ENCODE assay signal across 8 cellular contexts in genomic region chr10:44879531-44879899, GRCh38. TPM values are rescaled to one million over a fixed set of nuclear protein-coding genes. Genes with fewer than 3 reads are reported as not detected.
A peak's percentile ranks its signal among the peaks of the same experiment; 100 is the strongest.
DNase-seq lines count a peak whose midpoint lies in the region; ATAC-seq, FAIRE-seq and TF ChIP-seq lines count a peak whose summit lies in the region.

No MANE protein-coding gene starts in this region.

- intact Hi-C loops in breast epithelium (cut with DNase I; ENCODE audit: low total_unique reads) (no loop called here), MCF 10A (cut with micrococcal nuclease) (no loop called here), endothelial cell of umbilical vein (cut with micrococcal nuclease) (loop anchor here (5.0 to 10.0 kb wide), 2 partner anchors 98 to 995 kb away; partner anchors contain the start of gene DEPP1), natural killer cell (cut with micrococcal nuclease) (no loop called here), vagina (cut with DNase I) (no loop called here)

- POLR2A ChIA-PET in MCF 10A (lab: Yijun Ruan, JAX) = no interaction called here
- POLR2A ChIA-PET in endothelial cell of umbilical vein (lab: Charles Lee) = no interaction called here

- H3K4me1 Mint-ChIP-seq in MCF 10A (ENCODE audit: insufficient read depth, unreplicated experiment) (no peaks in the 10 kb centered on the region), natural killer cell (peaks cover 21 to 34% of the 10 kb centered on the region in 2 donors)

- BruUV-seq in MCF 10A (replicated peaks; lab: Mats Ljungman, UMichigan) (no TSS peak), endothelial cell of umbilical vein (replicated peaks; lab: Mats Ljungman, UMichigan) (no TSS peak)

- CTCF ChIA-PET in MCF 10A (lab: Yijun Ruan, JAX) = no interaction called here
- CTCF ChIA-PET in endothelial cell of umbilical vein (lab: Charles Lee) = no interaction called here

- no peak overlapping the region for H3K9ac ChIP-seq in endothelial cell of umbilical vein (replicated peaks; ENCODE audit: extremely low read depth, insufficient read depth, low read length)

- peaks cover 32% of the 10 kb centered on the region for H3K27me3 Mint-ChIP-seq in MCF 10A (ENCODE audit: insufficient read depth, unreplicated experiment)
- H3K27me3 Mint-ChIP-seq in natural killer cell (ENCODE audit: low read depth in 2 of 2) = peaks cover 19 to 31% of the 10 kb centered on the region in 2 donors

- dilution Hi-C loops in endothelial cell of umbilical vein (cut with MboI; ENCODE audit: extremely low pct_ligation_motif_present, low sequenced_read_pairs) = no loop called here

- ATAC-seq in natural killer cell (no peak), HG02623 (IDR thresholded peaks at IDR 0.05; ENCODE audit: unreplicated experiment) (no peak)

- DNase-seq in breast epithelium (ENCODE audit: low spot score in 2 of 2) = no peak
- DNase-seq in MCF 10A (ENCODE audit: unreplicated experiment) = no peak
- DNase-seq in endothelial cell of umbilical vein (ENCODE audit: low read depth, low spot score) = no peak
- no peak for DNase-seq in natural killer cell
- no peak for DNase-seq in vagina (ENCODE audit: extremely low spot score in 2 of 2)
- DNase-seq in NCI-H510A treated with DMSO at 0.1 percent for 48 hours (lab: John Stamatoyannopoulos, UW) = no peak
- DNase-seq in NAMALWA (ENCODE audit: low spot score) = no peak

- peak overlapping the region; percentile 83 for H3K4me2 ChIP-seq in endothelial cell of umbilical vein (ENCODE audit: insufficient read depth, low read length)

- no peak for FAIRE-seq in endothelial cell of umbilical vein (lab: Jason Lieb, UNC)

- H3K27ac ChIP-seq in breast epithelium (peak overlapping the region; percentile 76 to 85), endothelial cell of umbilical vein (ENCODE audit: insufficient read depth, low read depth, low read length) (no peak overlapping the region), vagina (peak overlapping the region; percentile 81)

- H3K9me3 Mint-ChIP-seq in MCF 10A (ENCODE audit: unreplicated experiment) (no peaks in the 10 kb centered on the region), natural killer cell (no peaks in the 10 kb centered on the region)

- no peaks in the 10 kb centered on the region for H4K20me1 ChIP-seq in endothelial cell of umbilical vein (replicated peaks; ENCODE audit: control insufficient read depth, extremely low read depth, insufficient read depth, low read length)

- H3K9me3 ChIP-seq in breast epithelium (no peaks in the 10 kb centered on the region), endothelial cell of umbilical vein (replicated peaks; ENCODE audit: control insufficient read depth, insufficient read depth, low read length) (no peaks in the 10 kb centered on the region), vagina (no peaks in the 10 kb centered on the region)

- H3K4me3 ChIP-seq in breast epithelium (peak overlapping the region; percentile 39 to 60 (median 44)), endothelial cell of umbilical vein (replicated peaks in 1 of 3; ENCODE audit: insufficient read depth in 1 of 3, low read depth in 1 of 3, low read length in 3 of 3) (no peak overlapping the region), vagina (peak overlapping the region; percentile 49 to 53)

- H3K4me1 ChIP-seq in breast epithelium (no peaks in the 10 kb centered on the region), endothelial cell of umbilical vein (ENCODE audit: control insufficient read depth, extremely low read depth, insufficient read depth, low read length) (peaks cover 7% of the 10 kb centered on the region), vagina (peaks cover 17% of the 10 kb centered on the region)

- TF ChIP-seq CTCF in breast epithelium (IDR thresholded peaks at IDR 0.05) (no peak), MCF 10A (IDR thresholded peaks at IDR 0.05; ENCODE audit: unreplicated experiment) (no peak), endothelial cell of umbilical vein (IDR thresholded peaks at IDR 0.05; ENCODE audit: extremely low read depth in 1 of 2, insufficient read depth in 1 of 2, low read depth in 1 of 2, low read length in 2 of 2) (no peak), natural killer cell (IDR thresholded peaks at IDR 0.05) (no peak), vagina (IDR thresholded peaks at IDR 0.05) (no peak)

- no peak overlapping the region for H2AFZ ChIP-seq in endothelial cell of umbilical vein (ENCODE audit: low read depth, low read length)

- H3K27ac Mint-ChIP-seq in MCF 10A (ENCODE audit: low read depth, unreplicated experiment) (no peak overlapping the region), natural killer cell (peak overlapping the region in 1 of 2 donors; percentile 82)

- H3K9me1 ChIP-seq in endothelial cell of umbilical vein (replicated peaks; ENCODE audit: control insufficient read depth, extremely low read depth, insufficient read depth, low read length) = no peaks in the 10 kb centered on the region

- H3K27me3 ChIP-seq in breast epithelium (no peaks in the 10 kb centered on the region), endothelial cell of umbilical vein (ENCODE audit: control insufficient read depth in 2 of 2, insufficient read depth in 2 of 2, low read length in 2 of 2) (peaks cover 2 to 3% of the 10 kb centered on the region in 2 experiments), vagina (no peaks in the 10 kb centered on the region)

- H3K79me2 ChIP-seq in endothelial cell of umbilical vein (ENCODE audit: control insufficient read depth, insufficient read depth, low read length) = no peaks in the 10 kb centered on the region

- H3K4me3 Mint-ChIP-seq in MCF 10A (ENCODE audit: unreplicated experiment) (no peak overlapping the region), natural killer cell (peak overlapping the region; percentile 93)

- H3K36me3 Mint-ChIP-seq in MCF 10A (ENCODE audit: insufficient read depth, unreplicated experiment) (no peaks in the 10 kb centered on the region), natural killer cell (no peaks in the 10 kb centered on the region)

- no peak for TF ChIP-seq POLR2A in breast epithelium (IDR thresholded peaks at IDR 0.05)
- TF ChIP-seq POLR2A in endothelial cell of umbilical vein (IDR thresholded peaks at IDR 0.05; ENCODE audit: low read depth, low read length) = no peak
- no peak for TF ChIP-seq POLR2A in vagina (IDR thresholded peaks at IDR 0.05)

- H3K36me3 ChIP-seq in breast epithelium (no peaks in the 10 kb centered on the region), endothelial cell of umbilical vein (ENCODE audit: control insufficient read depth in 2 of 2, extremely low read depth in 1 of 2, insufficient read depth in 2 of 2, low read length in 2 of 2) (no peaks in the 10 kb centered on the region), vagina (no peaks in the 10 kb centered on the region)

TF ChIP-seq in endothelial cell of umbilical vein, 7 proteins besides CTCF, POLR2A, EP300 and RAD21:
- no peak for TF ChIP-seq MYC (IDR thresholded peaks at IDR 0.05; ENCODE audit: low read depth, low read length)

RNA-seq across cellular contexts. Expression of gene TMEM72, which starts 31.6 kb away (rescaled TPM):
- not detected for total RNA-seq in breast epithelium
- not detected in 2 replicates for total RNA-seq in MCF 10A (2022)
- not detected in 2 replicates for total RNA-seq in endothelial cell of umbilical vein
- polyA plus RNA-seq in endothelial cell of umbilical vein = not detected in 2 replicates
- not detected in 2 replicates for polyA plus RNA-seq in endothelial cell of umbilical vein (2011; cell fraction: cytosol; rRNA removed)
- polyA plus RNA-seq in endothelial cell of umbilical vein (2011; cell fraction: nucleus; rRNA removed) = not detected in 2 replicates
- polyA plus RNA-seq in endothelial cell of umbilical vein (2012) = not detected in 2 replicates
- not detected in 2 replicates for polyA minus RNA-seq in endothelial cell of umbilical vein
- not detected for polyA minus RNA-seq in endothelial cell of umbilical vein (2011; cell fraction: cytosol; rRNA and poly(A)+ RNA removed)
- polyA minus RNA-seq in endothelial cell of umbilical vein (2011; cell fraction: nucleus; rRNA and poly(A)+ RNA removed) = not detected in 2 replicates
- total RNA-seq in natural killer cell = not detected
- total RNA-seq in vagina = not detected

Comparison
In these comparisons a context has a peak if more than half of its experiments do, and no peak if none do; other contexts are left out.
1. H3K4me3 ChIP-seq: peak in breast epithelium (3 of 3) and vagina (2 of 2); none in endothelial cell of umbilical vein (0 of 3).